24 cellular contexts compared by ENCODE assay signal in genomic region chr3:65728138-65728537, GRCh38.
"Had no signal": no experiment of that assay in that cellular context is flagged by ENCODE, and none has a peak within 500 bp of the region (broad histone marks: within the 10 kb centered on the region; RNA-seq: fewer than 3 reads in every experiment).

No MANE protein-coding gene starts in this region.

- H3K4me1 ChIP-seq: breast epithelium, uterus had no signal

- H3K27ac ChIP-seq: breast epithelium, dorsolateral prefrontal cortex, esophagus muscularis mucosa, gastrocnemius medialis, lower lobe of right lung, psoas muscle, right atrium auricular region, tibial nerve, uterus had no signal

- H3K27me3 ChIP-seq: breast epithelium, dorsolateral prefrontal cortex, esophagus muscularis mucosa, gastrocnemius medialis, heart left ventricle, right atrium auricular region, tibial nerve, uterus had no signal

- H3K4me3 Mint-ChIP-seq: activated CD4-positive, alpha-beta memory T cell treated with anti-CD3 and anti-CD28 coated beads for 36 hours; activated naive CD8-positive, alpha-beta T cell treated with anti-CD3 and anti-CD28 coated beads for 36 hours; central memory CD8-positive, alpha-beta T cell; effector memory CD8-positive, alpha-beta T cell; naive thymus-derived CD8-positive, alpha-beta T cell; stimulated activated effector memory CD8-positive, alpha-beta T cell treated with anti-CD3 and anti-CD28 coated beads, Interleukin-12 subunit alpha, Interleukin-12 subunit beta, amount 100 ng/mL, for 72 hours; stimulated activated naive CD8-positive, alpha-beta T cell treated with anti-CD3 and anti-CD28 coated beads, Interleukin-15, amount 100 ng/mL, for 72 hours; T-helper 1 cell treated with Interleukin-12 subunit alpha and Interleukin-12 subunit beta and Interleukin-4 antibody, amounts not matched to agents 30 μg/mL and 1 μg/mL, for 36 hours had no signal

- H3K27ac Mint-ChIP-seq: activated CD4-positive, alpha-beta memory T cell treated with anti-CD3 and anti-CD28 coated beads for 36 hours; activated naive CD8-positive, alpha-beta T cell treated with anti-CD3 and anti-CD28 coated beads for 36 hours; effector memory CD8-positive, alpha-beta T cell; naive thymus-derived CD8-positive, alpha-beta T cell; stimulated activated effector memory CD8-positive, alpha-beta T cell treated with anti-CD3 and anti-CD28 coated beads, Interleukin-12 subunit alpha, Interleukin-12 subunit beta, amount 100 ng/mL, for 72 hours; stimulated activated naive CD8-positive, alpha-beta T cell treated with anti-CD3 and anti-CD28 coated beads, Interleukin-15, amount 100 ng/mL, for 72 hours; T-helper 1 cell treated with Interleukin-12 subunit alpha and Interleukin-12 subunit beta and Interleukin-4 antibody, amounts not matched to agents 30 μg/mL and 1 μg/mL, for 36 hours had no signal

- ATAC-seq: effector memory CD8-positive, alpha-beta T cell; gastrocnemius medialis; heart left ventricle; lower lobe of right lung; naive thymus-derived CD8-positive, alpha-beta T cell; psoas muscle; stimulated activated effector memory CD8-positive, alpha-beta T cell treated with anti-CD3 and anti-CD28 coated beads, Interleukin-12 subunit alpha, Interleukin-12 subunit beta, amount 100 ng/mL, for 72 hours; stimulated activated naive CD8-positive, alpha-beta T cell treated with anti-CD3 and anti-CD28 coated beads, Interleukin-15, amount 100 ng/mL, for 72 hours had no signal

- H3K9me3 Mint-ChIP-seq: activated CD4-positive, alpha-beta memory T cell treated with anti-CD3 and anti-CD28 coated beads for 36 hours; activated naive CD8-positive, alpha-beta T cell treated with anti-CD3 and anti-CD28 coated beads for 36 hours; central memory CD8-positive, alpha-beta T cell; effector memory CD8-positive, alpha-beta T cell; stimulated activated naive CD8-positive, alpha-beta T cell treated with anti-CD3 and anti-CD28 coated beads, Interleukin-15, amount 100 ng/mL, for 72 hours; T-helper 1 cell treated with Interleukin-12 subunit alpha and Interleukin-12 subunit beta and Interleukin-4 antibody, amounts not matched to agents 30 μg/mL and 1 μg/mL, for 36 hours had no signal

- H3K36me3 ChIP-seq: breast epithelium, esophagus muscularis mucosa, gastrocnemius medialis, heart left ventricle, lower lobe of right lung, right atrium auricular region, tibial nerve, uterus had no signal

- DNase-seq: activated CD4-positive, alpha-beta memory T cell treated with anti-CD3 and anti-CD28 coated beads for 36 hours; activated CD4-positive, alpha-beta T cell treated with anti-CD3 and anti-CD28 coated beads for 48 hours; activated naive CD4-positive, alpha-beta T cell treated with Interleukin-2 at 50 U/mL for 16 hours; activated naive CD8-positive, alpha-beta T cell treated with anti-CD3 and anti-CD28 coated beads for 36 hours; activated T-cell treated with anti-CD3 and anti-CD28 coated beads, Interleukin-2, amount 50 U/mL, for 48 hours; dorsolateral prefrontal cortex; effector memory CD8-positive, alpha-beta T cell; gastrocnemius medialis; heart left ventricle; kidney; lower lobe of right lung; naive thymus-derived CD8-positive, alpha-beta T cell; psoas muscle; small intestine; stimulated activated CD4-positive, alpha-beta T cell treated with anti-CD3 and anti-CD28 coated beads, Interleukin-2, amount 100 ng/mL, for 24 hours; stimulated activated naive CD8-positive, alpha-beta T cell treated with anti-CD3 and anti-CD28 coated beads, Interleukin-15, amount 100 ng/mL, for 72 hours; uterus had no signal

- H3K36me3 Mint-ChIP-seq: activated CD4-positive, alpha-beta memory T cell treated with anti-CD3 and anti-CD28 coated beads for 36 hours; activated naive CD8-positive, alpha-beta T cell treated with anti-CD3 and anti-CD28 coated beads for 36 hours; naive thymus-derived CD8-positive, alpha-beta T cell; stimulated activated effector memory CD8-positive, alpha-beta T cell treated with anti-CD3 and anti-CD28 coated beads, Interleukin-12 subunit alpha, Interleukin-12 subunit beta, amount 100 ng/mL, for 72 hours had no signal

- H3K4me3 ChIP-seq: breast epithelium, dorsolateral prefrontal cortex, esophagus muscularis mucosa, gastrocnemius medialis, heart left ventricle, lower lobe of right lung, psoas muscle, right atrium auricular region, tibial nerve, uterus had no signal

- H3K9me3 ChIP-seq: breast epithelium, esophagus muscularis mucosa, gastrocnemius medialis, heart left ventricle, lower lobe of right lung, psoas muscle, right atrium auricular region, tibial nerve, uterus had no signal

- H3K27me3 Mint-ChIP-seq: central memory CD8-positive, alpha-beta T cell; stimulated activated naive CD8-positive, alpha-beta T cell treated with anti-CD3 and anti-CD28 coated beads, Interleukin-15, amount 100 ng/mL, for 72 hours had no signal

- H3K4me1 Mint-ChIP-seq: activated naive CD8-positive, alpha-beta T cell treated with anti-CD3 and anti-CD28 coated beads for 36 hours; central memory CD8-positive, alpha-beta T cell; stimulated activated effector memory CD8-positive, alpha-beta T cell treated with anti-CD3 and anti-CD28 coated beads, Interleukin-12 subunit alpha, Interleukin-12 subunit beta, amount 100 ng/mL, for 72 hours; stimulated activated naive CD8-positive, alpha-beta T cell treated with anti-CD3 and anti-CD28 coated beads, Interleukin-15, amount 100 ng/mL, for 72 hours had no signal
